ENCODE assay signal across 15 cellular contexts in the genomic region with DNA sequence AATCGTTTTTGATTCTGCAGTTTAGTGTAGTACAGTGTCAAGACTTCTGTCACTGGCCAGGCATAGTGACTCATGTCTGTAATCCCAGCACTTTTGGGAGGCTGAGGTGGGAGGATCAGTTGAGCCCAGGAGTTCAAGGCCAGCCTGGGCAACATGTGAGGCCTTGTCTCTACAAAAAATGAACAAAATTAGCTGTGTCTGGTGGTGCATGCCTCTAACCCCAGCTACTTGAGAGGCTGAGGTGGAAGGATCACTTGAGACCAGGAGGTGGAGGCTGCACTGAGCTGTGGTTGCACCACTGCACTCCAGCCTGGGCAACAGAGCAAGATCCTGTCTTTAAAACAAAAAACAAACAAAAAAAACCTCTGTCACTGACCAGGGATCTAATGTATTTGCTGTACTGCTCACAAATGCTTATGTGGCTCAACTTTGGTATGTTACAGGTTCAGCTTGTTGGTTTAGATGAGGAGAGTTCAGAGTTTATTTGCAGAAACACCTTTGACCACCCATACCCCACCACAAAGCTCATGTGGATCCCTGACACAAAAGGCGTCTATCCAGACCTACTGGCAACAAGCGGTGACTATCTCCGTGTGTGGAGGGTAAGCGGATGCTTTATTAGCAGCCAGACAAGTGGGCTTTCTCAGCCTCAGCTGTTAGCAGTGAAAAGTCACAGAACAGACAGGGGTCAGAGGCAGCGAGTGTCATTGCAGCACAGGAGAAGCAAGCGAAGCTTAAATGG. TPM values are rescaled to one million over a fixed set of nuclear protein-coding genes. Genes with fewer than 3 reads are reported as not detected.
A peak's percentile ranks its signal among the peaks of the same experiment; 100 is the strongest.
DNase-seq lines count a peak whose midpoint lies in the region; ATAC-seq and TF ChIP-seq lines count a peak whose summit lies in the region.
"Had no signal": no experiment of that assay in that cellular context is flagged by ENCODE, and none has a peak within 500 bp of the region (broad histone marks: within the 10 kb centered on the region; RNA-seq: fewer than 3 reads in every experiment).

No MANE protein-coding gene starts in this region.

- no peaks in the 10 kb centered on the region for H3K27me3 ChIP-seq in endodermal cell (ENCODE audit: control insufficient read depth, insufficient read depth, low read length, poor library complexity, severe bottlenecking)

- TF ChIP-seq CTCF in HFFc6 (IDR thresholded peaks at IDR 0.05) (no peak), endodermal cell (conservative IDR thresholded peaks at IDR 0.05) (no peak), type B pancreatic cell (conservative IDR thresholded peaks at IDR 0.05) (no peak)

- no peaks in the 10 kb centered on the region for H3K9me3 ChIP-seq in endodermal cell (ENCODE audit: control insufficient read depth, low read length)

- no peaks in the 10 kb centered on the region for H3K9me3 Mint-ChIP-seq in activated naive CD4-positive, alpha-beta T cell treated with anti-CD3 and anti-CD28 coated beads, Interleukin-2, amount 50 U/mL, for 24 hours
- H3K9me3 Mint-ChIP-seq in HFFc6, result no peaks in the 10 kb centered on the region
- H3K9me3 Mint-ChIP-seq in endodermal cell, result no peaks in the 10 kb centered on the region
- H3K9me3 Mint-ChIP-seq in type B pancreatic cell, result no peaks in the 10 kb centered on the region

- H3K4me1 ChIP-seq in endodermal cell (ENCODE audit: control insufficient read depth, insufficient read depth, low read length), result no peaks in the 10 kb centered on the region

- no peak overlapping the region for H3K4me3 ChIP-seq in endodermal cell (ENCODE audit: low read length)

- peaks cover 32% of the 10 kb centered on the region for H3K36me3 ChIP-seq in endodermal cell (ENCODE audit: control insufficient read depth, insufficient read depth, low read length)

- H3K27ac Mint-ChIP-seq in activated naive CD4-positive, alpha-beta T cell treated with anti-CD3 and anti-CD28 coated beads, Interleukin-2, amount 50 U/mL, for 24 hours, result peak overlapping the region; percentile 55
- H3K27ac Mint-ChIP-seq in HFFc6 (peak overlapping the region; percentile 29; the same call in 1 of the 2 replicates), endodermal cell (peak overlapping the region; percentile 68), type B pancreatic cell (peak overlapping the region; percentile 59)

- H3K4me3 Mint-ChIP-seq in activated naive CD4-positive, alpha-beta T cell treated with anti-CD3 and anti-CD28 coated beads, Interleukin-2, amount 50 U/mL, for 24 hours, result no peak overlapping the region
- H3K4me3 Mint-ChIP-seq in HFFc6 (no peak overlapping the region), endodermal cell (no peak overlapping the region), type B pancreatic cell (no peak overlapping the region)

- peaks cover 10% of the 10 kb centered on the region for H3K36me3 Mint-ChIP-seq in activated naive CD4-positive, alpha-beta T cell treated with anti-CD3 and anti-CD28 coated beads, Interleukin-2, amount 50 U/mL, for 24 hours
- peaks cover 18% of the 10 kb centered on the region for H3K36me3 Mint-ChIP-seq in HFFc6 (ENCODE audit: low read depth)
- H3K36me3 Mint-ChIP-seq in endodermal cell (ENCODE audit: low read depth), result peaks cover 31% of the 10 kb centered on the region
- peaks cover 23% of the 10 kb centered on the region for H3K36me3 Mint-ChIP-seq in type B pancreatic cell

- WGBS in endodermal cell (ENCODE audit: insufficient coverage in 1 of 2, insufficient read length in 1 of 2), 2 experiments, result 95 to 96% methylated on average over 7 of the region's 7 CpGs

- H3K4me1 Mint-ChIP-seq in activated naive CD4-positive, alpha-beta T cell treated with anti-CD3 and anti-CD28 coated beads, Interleukin-2, amount 50 U/mL, for 24 hours, result peaks cover 25% of the 10 kb centered on the region
- H3K4me1 Mint-ChIP-seq in HFFc6 (ENCODE audit: low read depth) (peaks cover 13% of the 10 kb centered on the region), endodermal cell (peaks cover 14% of the 10 kb centered on the region), type B pancreatic cell (ENCODE audit: unreplicated experiment) (peaks cover 16% of the 10 kb centered on the region)

- no peak for ATAC-seq in GM21367 (IDR thresholded peaks at IDR 0.05; ENCODE audit: unreplicated experiment)
- ATAC-seq: Panc1, Right ventricle myocardium inferior had no signal

- DNase-seq in activated naive CD4-positive, alpha-beta T cell treated with anti-CD3 and anti-CD28 coated beads, Interleukin-2, amount 50 U/mL, for 16 hours, result no peak
- no peak for DNase-seq in HFFc6
- DNase-seq in endodermal cell, result peak; percentile 38
- no peak for DNase-seq in type B pancreatic cell (ENCODE audit: extremely low spot score, unreplicated experiment)
- no peak for DNase-seq in SKM-1 (lab: John Stamatoyannopoulos, UW; ENCODE audit: unreplicated experiment)
- DNase-seq: KG1, NCI-H1092 treated with DMSO at 0.1 percent for 48 hours, NCI-H446, NCI-H82 had no signal

- H3K27me3 Mint-ChIP-seq in activated naive CD4-positive, alpha-beta T cell treated with anti-CD3 and anti-CD28 coated beads, Interleukin-2, amount 50 U/mL, for 24 hours, result no peaks in the 10 kb centered on the region
- H3K27me3 Mint-ChIP-seq in HFFc6 (ENCODE audit: insufficient read depth) (no peaks in the 10 kb centered on the region), endodermal cell (ENCODE audit: insufficient read depth) (no peaks in the 10 kb centered on the region), type B pancreatic cell (no peaks in the 10 kb centered on the region)

- no peak overlapping the region for H3K27ac ChIP-seq in endodermal cell (ENCODE audit: low read depth, low read length)

- no peak overlapping the region for H3K9ac ChIP-seq in endodermal cell (ENCODE audit: extremely low read depth, low read length, poor library complexity, severe bottlenecking)

RNA-seq across cellular contexts. Expression of gene TACO1, which starts 22.5 kb away (rescaled TPM):
- total RNA-seq in HFFc6 (2021; fragmentation: NEBNext Ultra II Directional; extraction: Animal tissue kit (Norgen Biotek cat#: 25700)), result 10 to 100 TPM; 26.5 to 32.6 (median 30.9) TPM
- total RNA-seq in endodermal cell (10 to 100 TPM; 19.6 to 20.3 TPM), type B pancreatic cell (ENCODE audit: low replicate concordance) (22.3 and 24.4 TPM in 2 replicates)
- 17.6 TPM for polyA plus RNA-seq in endodermal cell (2013, experiment 1 of 2)
- polyA plus RNA-seq in endodermal cell (2013, experiment 2 of 2), result 21.2 TPM

RNA-seq across cellular contexts. Expression of gene DCAF7, which starts 27.9 kb away (rescaled TPM):
- total RNA-seq in HFFc6 (2021; fragmentation: NEBNext Ultra II Directional; extraction: Animal tissue kit (Norgen Biotek cat#: 25700)), result 10 to 100 TPM; 58.6 to 67.0 (median 63.3) TPM
- total RNA-seq in endodermal cell, result 100 to 1,000 TPM in 1 of 2 donors, 10 to 100 TPM in 1; 96.0 to 114 TPM
- polyA plus RNA-seq in endodermal cell (2013, experiment 1 of 2), result 105 TPM
- polyA plus RNA-seq in endodermal cell (2013, experiment 2 of 2), result 92.5 TPM
- 94.7 and 123 TPM in 2 replicates for total RNA-seq in type B pancreatic cell (ENCODE audit: low replicate concordance)

RNA-seq across cellular contexts. Expression of gene MAP3K3, which starts 44.0 kb away (rescaled TPM):
- 10 to 100 TPM; 24.2 to 31.5 (median 27.2) TPM for total RNA-seq in HFFc6 (2021; fragmentation: NEBNext Ultra II Directional; extraction: Animal tissue kit (Norgen Biotek cat#: 25700))
- total RNA-seq in endodermal cell (10 to 100 TPM; 19.9 to 23.3 TPM), type B pancreatic cell (ENCODE audit: low replicate concordance) (10.5 and 26.2 TPM in 2 replicates)
- polyA plus RNA-seq in endodermal cell (2013, experiment 1 of 2), result 16.3 TPM
- 18.4 TPM for polyA plus RNA-seq in endodermal cell (2013, experiment 2 of 2)

RNA-seq across cellular contexts. Expression of gene KCNH6, which starts 55.0 kb away (rescaled TPM):
- not detected for total RNA-seq in HFFc6 (2021; fragmentation: NEBNext Ultra II Directional; extraction: Animal tissue kit (Norgen Biotek cat#: 25700))
- total RNA-seq in endodermal cell (under 1 TPM; 0.79 to 0.95 TPM), type B pancreatic cell (ENCODE audit: low replicate concordance) (4.4 and 9.0 TPM in 2 replicates)
- polyA plus RNA-seq in endodermal cell (2013, experiment 1 of 2), result 0.46 TPM
- 0.29 TPM for polyA plus RNA-seq in endodermal cell (2013, experiment 2 of 2)
- total RNA-seq: A673, MCF 10A, Right ventricle myocardium inferior had no signal
